15 cellular contexts compared by ENCODE assay signal in the genomic region with DNA sequence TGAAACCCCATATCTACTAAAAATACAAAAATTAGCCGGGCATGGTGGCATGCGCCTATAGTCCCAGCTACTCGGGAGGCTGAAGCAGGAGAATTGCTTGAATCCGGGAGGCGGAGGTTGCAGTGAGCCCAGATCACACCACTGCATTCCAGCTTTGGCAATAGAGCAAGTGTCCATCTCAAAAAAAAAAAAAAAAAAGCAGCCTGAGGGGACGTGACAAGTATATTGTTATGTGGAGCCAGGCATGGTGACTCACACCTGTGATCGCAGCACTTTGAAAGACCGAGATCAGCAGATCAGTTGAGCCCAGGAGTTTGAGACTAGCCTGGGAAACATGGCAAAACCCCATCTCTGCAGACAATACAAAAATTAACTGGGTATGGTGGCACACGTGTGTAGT. TPM values are rescaled to one million over a fixed set of nuclear protein-coding genes. Genes with fewer than 3 reads are reported as not detected.
DNase-seq lines count a peak whose midpoint lies in the region; ATAC-seq, FAIRE-seq and TF ChIP-seq lines count a peak whose summit lies in the region.
"Not testable (repeated sequence)": the region's sequence is repeated elsewhere in the genome, so short reads cannot be mapped to it uniquely, and the experiment has no call there.
"Had no signal": no experiment of that assay in that cellular context is flagged by ENCODE, and none has a peak within 500 bp of the region (broad histone marks: within the 10 kb centered on the region; RNA-seq: fewer than 3 reads in every experiment).

No MANE protein-coding gene starts in this region.

- peak overlapping the region; percentile 32 for H3K27ac Mint-ChIP-seq in Calu3 (ENCODE audit: unreplicated experiment)

- H3K4me3 ChIP-seq in K562; epithelial cell of esophagus (ENCODE audit: low read length); mesendoderm (ENCODE audit: low read length); small intestine (ENCODE audit: low read depth in 1 of 2, low read length in 2 of 2): not testable (repeated sequence)

- not testable (repeated sequence) for H2BK5ac ChIP-seq in mesendoderm (ENCODE audit: low read length)

- H3K4ac ChIP-seq in mesendoderm (ENCODE audit: low read depth, low read length) = not testable (repeated sequence)

- not testable (repeated sequence) for H3K9me3 Mint-ChIP-seq in Calu3 (ENCODE audit: low read depth, unreplicated experiment)

- not testable (repeated sequence) for H3K9me3 ChIP-seq in K562 (replicated peaks; ENCODE audit: control insufficient read depth, insufficient read depth, low read depth, low read length); small intestine (ENCODE audit: control insufficient read depth, low read depth)

- not testable (repeated sequence) for H3K9ac ChIP-seq in K562 (ENCODE audit: insufficient read depth in 1 of 2, low read depth in 2 of 2, low read length in 2 of 2); mesendoderm (ENCODE audit: low read length)

- not testable (repeated sequence) for H4K5ac ChIP-seq in mesendoderm (ENCODE audit: low read length)

- intact Hi-C loops in Calu3 (cut with micrococcal nuclease; ENCODE audit: unreplicated experiment); K562 (cut with micrococcal nuclease): not testable (repeated sequence)

- H3K56ac ChIP-seq in mesendoderm (ENCODE audit: low read length) = not testable (repeated sequence)

- CTCF ChIA-PET in Calu3 (lab: Charles Lee) = interaction anchor here (1.0 kb wide), 1 partner anchor 34 kb away, joined by 3 read pairs; the partner anchor contains the start of gene INTS4
- CTCF ChIA-PET in K562 (lab: Yijun Ruan, JAX; ENCODE audit: low intra/inter-chr PET ratio) = not testable (repeated sequence)

- not testable (repeated sequence) for TF ChIP-seq CTCF in Calu3 (IDR thresholded peaks at IDR 0.05; ENCODE audit: unreplicated experiment); K562 (IDR thresholded peaks at IDR 0.05 in 2 of 3, conservative IDR thresholded peaks at IDR 0.05 in 1 of 3; ENCODE audit: insufficient read depth in 2 of 3, low read depth in 1 of 3, low read length in 3 of 3); epithelial cell of esophagus (IDR thresholded peaks at IDR 0.05; ENCODE audit: insufficient read depth, low read depth, low read length, missing control alignments)

- DNase-seq in Calu3 (peak; percentile 35), H4 (ENCODE audit: low spot score) (peak; percentile 62), M059J (ENCODE audit: low read depth) (peak; percentile 98), RPMI7951 (ENCODE audit: low read depth) (peak; percentile 50), K562 (ENCODE audit: extremely low read depth in 1 of 4, low spot score in 3 of 4) (peak in 1 of 4 experiments; percentile 37), epithelial cell of esophagus (ENCODE audit: low read depth) (peak; percentile 62), mesendoderm (peak; percentile 54), small intestine (peak; percentile 34)

- not testable (repeated sequence) for H3K27ac ChIP-seq in K562 (ENCODE audit: extremely low read depth, low read depth, low read length); mesendoderm (ENCODE audit: low read depth, low read length); small intestine (ENCODE audit: low read depth in 1 of 2, low read length in 1 of 2)

- peak; percentile 47 for ATAC-seq in K562

- H3K4me1 ChIP-seq in K562 (replicated peaks in 1 of 2; ENCODE audit: control insufficient read depth in 2 of 2, insufficient read depth in 2 of 2, low read length in 2 of 2) = peaks cover 6 to 17% of the 10 kb centered on the region in 2 experiments
- not testable (repeated sequence) for H3K4me1 ChIP-seq in mesendoderm (ENCODE audit: control insufficient read depth, low read depth, low read length); small intestine (ENCODE audit: control insufficient read depth in 2 of 2, insufficient read depth in 1 of 2, low read depth in 1 of 2, low read length in 1 of 2)

- not testable (repeated sequence) for H4K20me1 ChIP-seq in K562 (replicated peaks; ENCODE audit: control insufficient read depth, insufficient read depth, low read length)

- 46% methylated on average over 8 of the region's 9 CpGs for WGBS in K562 (ENCODE audit: insufficient coverage, low coverage, missing lambda C conversion rate)
- no CpG with 5 or more reads among the region's 9 CpGs for WGBS in mesendoderm (ENCODE audit: extremely low coverage, insufficient coverage, low lambda C conversion rate)
- WGBS in small intestine, 3 donors = 49 to 78% (median 69%) methylated on average over 9 of the region's 9 CpGs

- H2AFZ ChIP-seq in K562 (ENCODE audit: low read depth, low read length) = 0 out of 2 replicates have a peak overlapping the region, but pooled peaks have one; percentile 23

- H3K18ac ChIP-seq in mesendoderm (ENCODE audit: low read length) = not testable (repeated sequence)

- not testable (repeated sequence) for H3K79me1 ChIP-seq in mesendoderm (ENCODE audit: low read length)

- TF ChIP-seq POLR2A in K562 (conservative IDR thresholded peaks at IDR 0.05) = not testable (repeated sequence)

- H3K4me3 Mint-ChIP-seq in Calu3 (ENCODE audit: low read depth, unreplicated experiment) = not testable (repeated sequence)

- FAIRE-seq in K562 (lab: Jason Lieb, UNC); small intestine (lab: Jason Lieb, UNC): not testable (repeated sequence)

- H2AK5ac ChIP-seq in mesendoderm (ENCODE audit: low read length) = not testable (repeated sequence)

- not testable (repeated sequence) for H3K23ac ChIP-seq in mesendoderm (ENCODE audit: low read length)

- in situ Hi-C loops in K562 (cut with MboI) = not testable (repeated sequence)

- not testable (repeated sequence) for H2BK120ac ChIP-seq in mesendoderm (ENCODE audit: low read depth, low read length)

- not testable (repeated sequence) for H3K36me3 Mint-ChIP-seq in Calu3 (ENCODE audit: insufficient read depth, unreplicated experiment)

- peaks cover 34% of the 10 kb centered on the region for H3K4me1 Mint-ChIP-seq in Calu3 (ENCODE audit: low read depth, unreplicated experiment)

- BruUV-seq in Calu3 (replicated peaks; lab: Mats Ljungman, UMichigan); K562 (replicated peaks; lab: Mats Ljungman, UMichigan): not testable (repeated sequence)

- TF ChIP-seq EP300 in K562 (IDR thresholded peaks at IDR 0.05; ENCODE audit: low read length) = not testable (repeated sequence)

- H3K27me3 ChIP-seq in K562 (ENCODE audit: control insufficient read depth in 2 of 2, insufficient read depth in 2 of 2, low read length in 2 of 2); mesendoderm (ENCODE audit: insufficient read depth, low read length, poor library complexity); small intestine (ENCODE audit: control insufficient read depth in 2 of 2, insufficient read depth in 2 of 2, low read length in 2 of 2): not testable (repeated sequence)

- H3K36me3 ChIP-seq in K562 (ENCODE audit: control insufficient read depth, insufficient read depth, low read length); mesendoderm (ENCODE audit: control insufficient read depth, insufficient read depth, low read length); small intestine (ENCODE audit: control insufficient read depth in 2 of 2, insufficient read depth in 2 of 2, low read length in 2 of 2): not testable (repeated sequence)

- not testable (repeated sequence) for H3K79me2 ChIP-seq in K562 (ENCODE audit: control insufficient read depth, insufficient read depth, low read length); mesendoderm (ENCODE audit: control insufficient read depth, insufficient read depth, low read length)

- not testable (repeated sequence) for TF ChIP-seq RAD21 in K562 (CRISPR knock-in tag; conservative IDR thresholded peaks at IDR 0.05 in 1 of 2, IDR thresholded peaks at IDR 0.05 in 1 of 2)

- H3K9me1 ChIP-seq in K562 (ENCODE audit: control insufficient read depth, insufficient read depth, low read length) = not testable (repeated sequence)

- POLR2A ChIA-PET in K562 (lab: Yijun Ruan, JAX) = interaction anchor here (0.7 to 1.1 kb wide), 3 partner anchors 12 to 18 kb away, joined by 3 read pairs; no protein-coding TSS in a partner anchor

- not testable (repeated sequence) for H3K4me2 ChIP-seq in K562 (ENCODE audit: insufficient read depth, low read length); mesendoderm (ENCODE audit: low read length)

- not testable (repeated sequence) for H2BK15ac ChIP-seq in mesendoderm (replicated peaks; ENCODE audit: low read depth)

- H3K27me3 Mint-ChIP-seq in Calu3 (ENCODE audit: unreplicated experiment) = not testable (repeated sequence)

- H4K8ac ChIP-seq in mesendoderm (ENCODE audit: low read depth, low read length) = not testable (repeated sequence)

RNA-seq across cellular contexts. Expression of gene KCTD14, which starts 5.3 kb away (rescaled TPM):
- total RNA-seq in Calu3 (2022) = 13.2 and 17.6 TPM in 2 replicates
- total RNA-seq in H4 (2014; rRNA removed; shearing (Covaris generic)) = 0.77 TPM in 1 of 2 replicates, not detected in the other
- total RNA-seq in M059J (2014; rRNA removed; shearing (Covaris generic)) = 11.4 and 15.1 TPM in 2 replicates
- total RNA-seq in RPMI7951 (2014; rRNA removed; shearing (Covaris generic)) = 7.1 TPM in 2 replicates
- 0.40 and 0.51 TPM in 2 replicates for total RNA-seq in K562 (2011; cell fraction: chromatin; rRNA removed; ENCODE audit: low replicate concordance)
- total RNA-seq in K562 (2011; cell fraction: nucleolus; rRNA removed) = 0.39 TPM in 1 of 2 replicates, not detected in the other
- total RNA-seq in K562 (2011; cell fraction: nucleoplasm; rRNA removed) = 0.29 TPM in 1 of 2 replicates, not detected in the other
- total RNA-seq in K562 (2014; rRNA removed) = 0.08 TPM in 1 of 2 replicates, not detected in the other
- total RNA-seq in K562 (2014; rRNA removed; fragmentation: Illumina TruSeq; extraction: Trizol) = 0.11 TPM in 1 of 2 replicates, not detected in the other
- 0.14 and 0.15 TPM in 2 replicates for total RNA-seq in K562 (2015; rRNA removed; fragmentation: Illumina TruSeq; extraction: Trizol)
- 0.09 and 0.29 TPM in 2 replicates for total RNA-seq in K562 (2021)
- polyA plus RNA-seq in K562 (2011; rRNA removed) = 0.11 and 0.20 TPM in 2 replicates
- 0.10 TPM in 1 of 2 replicates, not detected in the other for polyA plus RNA-seq in K562 (2011; cell fraction: cytosol; rRNA removed)
- polyA plus RNA-seq in K562 (2011; cell fraction: nucleus; rRNA removed) = 0.07 and 0.21 TPM in 2 replicates
- polyA plus RNA-seq in K562 (2012) = 0.14 and 0.32 TPM in 2 replicates
- 0.14 and 0.30 TPM in 2 replicates for polyA plus RNA-seq in K562 (2014; fragmentation: Illumina TruSeq; extraction: Trizol)
- under 1 TPM in 1 of 2 experiments, not detected in 1; 0.29 TPM for polyA plus RNA-seq in K562 (2014; fragmentation: Nextera tagmentation; extraction: Ambion mirVana)
- polyA plus RNA-seq in K562 (2014; rRNA removed) = 0.04 TPM in 1 of 2 replicates, not detected in the other
- polyA minus RNA-seq in K562 (2011; rRNA and poly(A)+ RNA removed) = 0.18 TPM in 1 of 2 replicates, not detected in the other
- polyA minus RNA-seq in K562 (2011; cell fraction: cytosol; rRNA and poly(A)+ RNA removed) = not detected in 2 replicates
- not detected in 2 replicates for polyA minus RNA-seq in K562 (2011; cell fraction: nucleus; rRNA and poly(A)+ RNA removed)
- 23.6 TPM for polyA plus RNA-seq in mesendoderm (2013, experiment 1 of 2)
- polyA plus RNA-seq in mesendoderm (2013, experiment 2 of 2) = 23.6 TPM
- polyA plus RNA-seq in small intestine = 10 to 100 TPM in 1 of 3 donors, 1 to 10 TPM in 2; 4.9 to 11.1 (median 5.4) TPM
- polyA plus RNA-seq: CD4-positive, alpha-beta memory T cell had no signal

RNA-seq across cellular contexts. Expression of gene INTS4, which starts 34.0 kb away (rescaled TPM):
- 35.4 and 43.9 TPM in 2 replicates for total RNA-seq in Calu3 (2022)
- total RNA-seq in H4 (2014; rRNA removed; shearing (Covaris generic)) = 26.5 and 28.2 TPM in 2 replicates
- total RNA-seq in M059J (2014; rRNA removed; shearing (Covaris generic)) = 20.4 and 21.8 TPM in 2 replicates
- total RNA-seq in RPMI7951 (2014; rRNA removed; shearing (Covaris generic)) = 25.3 and 29.7 TPM in 2 replicates
- 159 and 242 TPM in 2 replicates for total RNA-seq in K562 (2011; cell fraction: chromatin; rRNA removed; ENCODE audit: low replicate concordance)
- 85.3 and 92.9 TPM in 2 replicates for total RNA-seq in K562 (2011; cell fraction: nucleolus; rRNA removed)
- 108 and 134 TPM in 2 replicates for total RNA-seq in K562 (2011; cell fraction: nucleoplasm; rRNA removed)
- 28.4 and 35.8 TPM in 2 replicates for total RNA-seq in K562 (2014; rRNA removed)
- 50.8 and 53.4 TPM in 2 replicates for total RNA-seq in K562 (2014; rRNA removed; fragmentation: Illumina TruSeq; extraction: Trizol)
- 38.5 and 42.6 TPM in 2 replicates for total RNA-seq in K562 (2015; rRNA removed; fragmentation: Illumina TruSeq; extraction: Trizol)
- 48.3 and 49.9 TPM in 2 replicates for total RNA-seq in K562 (2021)
- 48.0 and 48.1 TPM in 2 replicates for polyA plus RNA-seq in K562 (2011; rRNA removed)
- 42.6 and 44.6 TPM in 2 replicates for polyA plus RNA-seq in K562 (2011; cell fraction: cytosol; rRNA removed)
- polyA plus RNA-seq in K562 (2011; cell fraction: nucleus; rRNA removed) = 138 and 151 TPM in 2 replicates
- polyA plus RNA-seq in K562 (2012) = 34.4 and 51.3 TPM in 2 replicates
- polyA plus RNA-seq in K562 (2014; fragmentation: Illumina TruSeq; extraction: Trizol) = 35.0 and 41.7 TPM in 2 replicates
- 10 to 100 TPM; 31.1 to 44.5 TPM for polyA plus RNA-seq in K562 (2014; fragmentation: Nextera tagmentation; extraction: Ambion mirVana)
- polyA plus RNA-seq in K562 (2014; rRNA removed) = 44.6 and 45.0 TPM in 2 replicates
- 77.0 and 79.3 TPM in 2 replicates for polyA minus RNA-seq in K562 (2011; rRNA and poly(A)+ RNA removed)
- polyA minus RNA-seq in K562 (2011; cell fraction: cytosol; rRNA and poly(A)+ RNA removed) = 22.6 and 34.1 TPM in 2 replicates
- 72.7 and 114 TPM in 2 replicates for polyA minus RNA-seq in K562 (2011; cell fraction: nucleus; rRNA and poly(A)+ RNA removed)
- 17.7 TPM for polyA plus RNA-seq in mesendoderm (2013, experiment 1 of 2)
- polyA plus RNA-seq in mesendoderm (2013, experiment 2 of 2) = 19.1 TPM
- polyA plus RNA-seq in small intestine = 10 to 100 TPM; 15.1 to 23.5 (median 17.2) TPM

RNA-seq across cellular contexts. Expression of gene THRSP, which starts 35.2 kb away (rescaled TPM):
- not detected in 2 replicates for total RNA-seq in Calu3 (2022)
- total RNA-seq in H4 (2014; rRNA removed; shearing (Covaris generic)) = not detected in 2 replicates
- not detected in 2 replicates for total RNA-seq in M059J (2014; rRNA removed; shearing (Covaris generic))
- not detected in 2 replicates for total RNA-seq in RPMI7951 (2014; rRNA removed; shearing (Covaris generic))
- 2.3 and 2.8 TPM in 2 replicates for total RNA-seq in K562 (2011; cell fraction: chromatin; rRNA removed; ENCODE audit: low replicate concordance)
- total RNA-seq in K562 (2011; cell fraction: nucleolus; rRNA removed) = 2.2 and 2.5 TPM in 2 replicates
- 1.8 and 2.3 TPM in 2 replicates for total RNA-seq in K562 (2011; cell fraction: nucleoplasm; rRNA removed)
- 0.24 and 0.36 TPM in 2 replicates for total RNA-seq in K562 (2014; rRNA removed)
- total RNA-seq in K562 (2014; rRNA removed; fragmentation: Illumina TruSeq; extraction: Trizol) = not detected in 2 replicates
- not detected in 2 replicates for total RNA-seq in K562 (2015; rRNA removed; fragmentation: Illumina TruSeq; extraction: Trizol)
- 0.16 and 0.31 TPM in 2 replicates for total RNA-seq in K562 (2021)
- polyA plus RNA-seq in K562 (2011; rRNA removed) = 0.29 and 0.43 TPM in 2 replicates
- polyA plus RNA-seq in K562 (2011; cell fraction: cytosol; rRNA removed) = 0.15 and 0.18 TPM in 2 replicates
- 1.0 and 1.1 TPM in 2 replicates for polyA plus RNA-seq in K562 (2011; cell fraction: nucleus; rRNA removed)
- 0.13 and 1.6 TPM in 2 replicates for polyA plus RNA-seq in K562 (2012)
- 0.28 TPM in 2 replicates for polyA plus RNA-seq in K562 (2014; fragmentation: Illumina TruSeq; extraction: Trizol)
- under 1 TPM; 0.23 to 0.34 TPM for polyA plus RNA-seq in K562 (2014; fragmentation: Nextera tagmentation; extraction: Ambion mirVana)
- 0.09 and 0.56 TPM in 2 replicates for polyA plus RNA-seq in K562 (2014; rRNA removed)
- 0.74 TPM in 1 of 2 replicates, not detected in the other for polyA minus RNA-seq in K562 (2011; rRNA and poly(A)+ RNA removed)
- not detected in 2 replicates for polyA minus RNA-seq in K562 (2011; cell fraction: cytosol; rRNA and poly(A)+ RNA removed)
- 0.54 TPM in 1 of 2 replicates, not detected in the other for polyA minus RNA-seq in K562 (2011; cell fraction: nucleus; rRNA and poly(A)+ RNA removed)
- 0.04 TPM for polyA plus RNA-seq in mesendoderm (2013, experiment 1 of 2)
- polyA plus RNA-seq in mesendoderm (2013, experiment 2 of 2) = not detected
- polyA plus RNA-seq in small intestine = 10 to 100 TPM in 1 of 3 donors, under 1 TPM in 1, not detected in 1; 0.54 to 17.5 TPM
- total RNA-seq: A673; CD4-positive, alpha-beta memory T cell; H7; LHCN-M2; NCI-H460; SJSA1 had no signal
- polyA plus RNA-seq: IgD-negative memory B cell had no signal

RNA-seq across cellular contexts. Expression of gene NDUFC2, which starts 51.2 kb away (rescaled TPM):
- total RNA-seq in Calu3 (2022) (264 and 343 TPM in 2 replicates), K562 (2014; rRNA removed) (269 and 325 TPM in 2 replicates), K562 (2014; rRNA removed; fragmentation: Illumina TruSeq; extraction: Trizol) (156 and 168 TPM in 2 replicates), K562 (2015; rRNA removed; fragmentation: Illumina TruSeq; extraction: Trizol) (504 and 554 TPM in 2 replicates), K562 (2021) (442 and 486 TPM in 2 replicates)
- total RNA-seq in H4 (2014; rRNA removed; shearing (Covaris generic)) = 121 and 127 TPM in 2 replicates
- 168 and 218 TPM in 2 replicates for total RNA-seq in M059J (2014; rRNA removed; shearing (Covaris generic))
- total RNA-seq in RPMI7951 (2014; rRNA removed; shearing (Covaris generic)) = 320 and 392 TPM in 2 replicates
- 48.5 and 69.6 TPM in 2 replicates for total RNA-seq in K562 (2011; cell fraction: chromatin; rRNA removed; ENCODE audit: low replicate concordance)
- 160 and 217 TPM in 2 replicates for total RNA-seq in K562 (2011; cell fraction: nucleolus; rRNA removed)
- total RNA-seq in K562 (2011; cell fraction: nucleoplasm; rRNA removed) = 103 and 113 TPM in 2 replicates
- polyA plus RNA-seq in K562 (2011; rRNA removed) (229 and 257 TPM in 2 replicates), K562 (2014; fragmentation: Illumina TruSeq; extraction: Trizol) (355 and 561 TPM in 2 replicates), K562 (2014; fragmentation: Nextera tagmentation; extraction: Ambion mirVana) (1,000 to 10,000 TPM in 1 of 2 experiments, 100 to 1,000 TPM in 1; 987 to 1,119 TPM), K562 (2014; rRNA removed) (473 and 511 TPM in 2 replicates), small intestine (100 to 1,000 TPM; 172 to 381 (median 172) TPM)
- polyA plus RNA-seq in K562 (2011; cell fraction: cytosol; rRNA removed) = 517 and 937 TPM in 2 replicates
- 85.7 and 88.0 TPM in 2 replicates for polyA plus RNA-seq in K562 (2011; cell fraction: nucleus; rRNA removed)
- 593 and 1,047 TPM in 2 replicates for polyA plus RNA-seq in K562 (2012)
- polyA minus RNA-seq in K562 (2011; rRNA and poly(A)+ RNA removed) = 20.7 and 29.0 TPM in 2 replicates
- polyA minus RNA-seq in K562 (2011; cell fraction: cytosol; rRNA and poly(A)+ RNA removed) = 93.0 and 102 TPM in 2 replicates
- 37.6 and 79.6 TPM in 2 replicates for polyA minus RNA-seq in K562 (2011; cell fraction: nucleus; rRNA and poly(A)+ RNA removed)
- 307 TPM for polyA plus RNA-seq in mesendoderm (2013, experiment 1 of 2)
- 298 TPM for polyA plus RNA-seq in mesendoderm (2013, experiment 2 of 2)
